ENCODE assay signal across 10 cellular contexts in the genomic region with DNA sequence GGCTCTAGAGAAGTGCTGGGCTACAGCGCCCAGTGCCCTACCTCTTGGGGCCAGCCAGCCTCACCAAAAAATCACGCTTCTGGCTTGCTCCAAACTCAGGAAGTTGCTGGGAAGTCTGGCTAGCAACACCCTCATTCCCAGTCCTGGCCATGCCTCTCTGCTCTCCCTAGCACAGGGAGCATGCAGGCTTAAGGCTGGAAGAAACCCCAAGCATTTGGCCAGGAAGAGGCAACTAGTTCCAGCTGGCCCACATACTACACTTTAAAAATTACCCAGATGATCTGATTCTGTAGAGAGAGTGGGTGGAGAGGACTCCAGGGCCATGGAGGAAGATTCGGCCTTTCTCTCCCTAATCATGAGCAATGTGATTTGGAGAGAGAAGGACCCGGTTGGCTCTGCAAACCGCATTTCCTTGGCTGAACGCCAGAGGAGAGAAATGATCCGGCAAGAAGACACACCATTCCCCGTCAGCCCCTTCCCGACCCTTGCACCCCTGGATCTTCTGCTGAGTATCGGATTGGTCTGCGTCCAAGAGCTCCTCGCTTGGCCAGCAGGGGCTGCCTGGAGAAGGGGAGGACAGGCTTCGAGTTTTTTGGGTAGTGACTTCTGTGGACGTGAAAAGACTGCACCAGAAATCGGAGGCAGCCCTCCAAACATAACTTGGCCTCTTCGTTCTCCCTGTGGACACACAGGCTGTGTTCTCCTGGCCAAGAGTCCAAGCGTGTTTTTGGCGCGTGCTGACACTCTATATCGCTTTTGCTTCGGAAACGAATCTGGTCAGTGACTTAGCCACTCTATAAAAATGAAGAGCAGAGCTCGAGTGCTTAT.
DNase-seq lines count a peak whose midpoint lies in the region; ATAC-seq and TF ChIP-seq lines count a peak whose summit lies in the region.
"Had no signal": no experiment of that assay in that cellular context is flagged by ENCODE, and none has a peak within 500 bp of the region (broad histone marks: within the 10 kb centered on the region; RNA-seq: fewer than 3 reads in every experiment).

No MANE protein-coding gene starts in this region.

- H3K36me3 ChIP-seq in skeletal muscle tissue (ENCODE audit: control insufficient read depth in 3 of 3, insufficient read depth in 3 of 3, low read length in 3 of 3): no peaks in the 10 kb centered on the region
- H3K36me3 ChIP-seq: SJSA1 had no signal

- no peak overlapping the region for H3K4me3 Mint-ChIP-seq in activated naive CD4-positive, alpha-beta T cell treated with anti-CD3 and anti-CD28 coated beads, Interleukin-2, amount 10 ng/mL, durations not matched to agents 7 days and 5 days
- H3K4me3 Mint-ChIP-seq: memory B cell had no signal

- peak overlapping the region; percentile 44 for H3K27ac ChIP-seq in skeletal muscle tissue (ENCODE audit: low read depth, low read length)
- H3K27ac ChIP-seq: SJSA1 had no signal

- no peaks in the 10 kb centered on the region for H3K27me3 ChIP-seq in skeletal muscle tissue (ENCODE audit: control insufficient read depth in 3 of 3, insufficient read depth in 3 of 3, low read length in 3 of 3)
- H3K27me3 ChIP-seq: SJSA1 had no signal

- DNase-seq in HuH-7.5 (ENCODE audit: low spot score): peak; percentile 23
- peak; percentile 13 for DNase-seq in choroid plexus epithelial cell (ENCODE audit: low read depth)
- DNase-seq in kidney tubule cell (ENCODE audit: low spot score): peak; percentile 70
- DNase-seq in T1000 (lab: John Stamatoyannopoulos, UW): no peak
- DNase-seq in activated naive CD4-positive, alpha-beta T cell treated with anti-CD3 and anti-CD28 coated beads, Interleukin-2, amount 10 ng/mL, durations not matched to agents 7 days and 5 days: no peak
- DNase-seq in activated naive CD4-positive, alpha-beta T cell treated with Interleukin-2 at 50 U/mL for 16 hours: no peak

- no peak for ATAC-seq in HG03196 (IDR thresholded peaks at IDR 0.05; ENCODE audit: unreplicated experiment)

- H3K9me3 ChIP-seq in skeletal muscle tissue (ENCODE audit: control insufficient read depth in 3 of 3, low read length in 3 of 3): no peaks in the 10 kb centered on the region
- H3K9me3 ChIP-seq: SJSA1 had no signal

- no peaks in the 10 kb centered on the region for H3K9me3 Mint-ChIP-seq in activated naive CD4-positive, alpha-beta T cell treated with anti-CD3 and anti-CD28 coated beads, Interleukin-2, amount 10 ng/mL, durations not matched to agents 7 days and 5 days
- H3K9me3 Mint-ChIP-seq: memory B cell had no signal

- no peak overlapping the region for H3K27ac Mint-ChIP-seq in activated naive CD4-positive, alpha-beta T cell treated with anti-CD3 and anti-CD28 coated beads, Interleukin-2, amount 10 ng/mL, durations not matched to agents 7 days and 5 days
- H3K27ac Mint-ChIP-seq: memory B cell had no signal

- CTCF ChIA-PET in activated naive CD4-positive, alpha-beta T cell treated with anti-CD3 and anti-CD28 coated beads, Interleukin-2, amount 10 ng/mL, durations not matched to agents 7 days and 5 days (lab: Charles Lee): interaction anchor here (0.6 to 1.9 kb wide), 3 partner anchors 264 to 1097 kb away, joined by 3 to 9 read pairs (median 3); no protein-coding TSS in a partner anchor

- no peaks in the 10 kb centered on the region for H3K36me3 Mint-ChIP-seq in activated naive CD4-positive, alpha-beta T cell treated with anti-CD3 and anti-CD28 coated beads, Interleukin-2, amount 10 ng/mL, durations not matched to agents 7 days and 5 days
- H3K36me3 Mint-ChIP-seq: memory B cell had no signal

- H3K4me3 ChIP-seq in choroid plexus epithelial cell (ENCODE audit: low read depth, low read length): no peak overlapping the region
- peak overlapping the region; percentile 52 to 63 (median 61) for H3K4me3 ChIP-seq in skeletal muscle tissue (ENCODE audit: low read length in 3 of 3)
- H3K4me3 ChIP-seq: SJSA1 had no signal

- peak; percentile 28 for TF ChIP-seq CTCF in choroid plexus epithelial cell (conservative IDR thresholded peaks at IDR 0.05; ENCODE audit: low read depth, low read length)

- H3K4me1 ChIP-seq in skeletal muscle tissue (ENCODE audit: control insufficient read depth in 3 of 3, insufficient read depth in 3 of 3, low read length in 3 of 3): peaks cover 17 to 26% (median 22%) of the 10 kb centered on the region in 3 donors
- H3K4me1 ChIP-seq: SJSA1 had no signal

- H3K27me3 Mint-ChIP-seq in activated naive CD4-positive, alpha-beta T cell treated with anti-CD3 and anti-CD28 coated beads, Interleukin-2, amount 10 ng/mL, durations not matched to agents 7 days and 5 days: no peaks in the 10 kb centered on the region
- H3K27me3 Mint-ChIP-seq: memory B cell had no signal

- H3K4me1 Mint-ChIP-seq in activated naive CD4-positive, alpha-beta T cell treated with anti-CD3 and anti-CD28 coated beads, Interleukin-2, amount 10 ng/mL, durations not matched to agents 7 days and 5 days: no peaks in the 10 kb centered on the region
- H3K4me1 Mint-ChIP-seq: memory B cell had no signal

- peak overlapping the region; percentile 8 to 69 (median 68) for H3K9ac ChIP-seq in skeletal muscle tissue (ENCODE audit: low read depth in 1 of 3, low read length in 3 of 3)

Comparison
In these comparisons a context has a peak if more than half of its experiments do, and no peak if none do; other contexts are left out.
1. DNase-seq: peak in HuH-7.5 (single experiment), choroid plexus epithelial cell (single experiment) and kidney tubule cell (single experiment); none in T1000 (single experiment), activated naive CD4-positive, alpha-beta T cell treated with anti-CD3 and anti-CD28 coated beads, Interleukin-2, amount 10 ng/mL, durations not matched to agents 7 days and 5 days (single experiment) and activated naive CD4-positive, alpha-beta T cell treated with Interleukin-2 at 50 U/mL for 16 hours (single experiment).